In the genomic region with DNA sequence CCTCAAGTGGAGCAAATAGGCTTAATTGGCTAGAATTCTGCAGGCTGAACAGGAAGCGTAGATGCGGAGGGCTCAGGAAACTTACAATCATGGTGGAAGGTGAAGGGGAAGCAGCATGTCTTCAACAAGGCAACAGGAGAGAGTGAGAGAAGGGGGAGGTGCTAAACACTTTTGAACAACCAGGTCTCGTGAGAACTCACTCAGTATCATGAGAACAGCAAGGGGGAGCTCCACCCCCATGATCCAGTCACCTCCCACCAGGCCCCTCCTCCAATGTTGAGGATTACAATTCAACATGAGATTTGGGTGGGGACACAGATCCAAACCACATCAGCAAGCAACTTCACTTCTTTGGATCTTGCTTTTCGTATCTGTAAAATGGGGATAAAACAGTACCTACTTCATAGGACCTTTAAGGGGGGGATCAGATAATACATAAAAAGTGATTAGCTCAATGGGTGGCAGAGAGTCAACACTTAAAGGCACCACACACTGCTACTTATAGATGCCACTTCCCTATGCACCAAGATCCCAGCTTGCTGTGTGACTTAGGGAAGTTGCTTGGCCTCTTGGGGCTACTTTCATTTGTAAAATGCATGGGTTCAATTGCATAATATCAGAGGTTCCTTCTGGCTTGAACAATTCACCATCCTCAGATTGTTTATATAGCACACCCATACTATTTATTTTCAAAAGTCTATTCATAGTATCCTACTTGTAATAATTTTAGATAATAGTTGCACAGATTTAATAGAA, we compare ENCODE assay signal across 19 cellular contexts.
"Had no signal": no experiment of that assay in that cellular context is flagged by ENCODE, and none has a peak within 500 bp of the region (broad histone marks: within the 10 kb centered on the region; RNA-seq: fewer than 3 reads in every experiment).

No MANE protein-coding gene starts in this region.

- H3K36me3 Mint-ChIP-seq: activated naive CD8-positive, alpha-beta T cell treated with anti-CD3 and anti-CD28 coated beads for 36 hours; memory B cell; naive thymus-derived CD8-positive, alpha-beta T cell had no signal

- H3K79me2 ChIP-seq: hepatocyte had no signal

- H3K4me2 ChIP-seq: hepatocyte had no signal

- H3K27ac ChIP-seq: body of pancreas, colonic mucosa, hepatocyte, left ventricle myocardium inferior, pancreas had no signal

- H3K36me3 ChIP-seq: colonic mucosa, left ventricle myocardium inferior, pancreas had no signal

- H3K4me1 Mint-ChIP-seq: activated CD4-positive, alpha-beta T cell treated with anti-CD3 and anti-CD28 coated beads, Interleukin-2, amount 10 ng/mL, durations not matched to agents 24 days and 14 days; activated naive CD8-positive, alpha-beta T cell treated with anti-CD3 and anti-CD28 coated beads for 36 hours; memory B cell; naive thymus-derived CD8-positive, alpha-beta T cell had no signal

- H3K4me3 Mint-ChIP-seq: activated CD4-positive, alpha-beta T cell treated with anti-CD3 and anti-CD28 coated beads, Interleukin-2, amount 10 ng/mL, durations not matched to agents 24 days and 14 days; activated naive CD8-positive, alpha-beta T cell treated with anti-CD3 and anti-CD28 coated beads for 36 hours; memory B cell; naive thymus-derived CD8-positive, alpha-beta T cell had no signal

- H3K4me3 ChIP-seq: body of pancreas, colonic mucosa, hepatocyte, left ventricle myocardium inferior, pancreas had no signal

- H3K9me3 ChIP-seq: body of pancreas, colonic mucosa, left ventricle myocardium inferior, pancreas had no signal

- FAIRE-seq: kidney, pancreas, TTC549 had no signal

- H3K27ac Mint-ChIP-seq: activated CD4-positive, alpha-beta T cell treated with anti-CD3 and anti-CD28 coated beads, Interleukin-2, amount 10 ng/mL, durations not matched to agents 24 days and 14 days; activated naive CD8-positive, alpha-beta T cell treated with anti-CD3 and anti-CD28 coated beads for 36 hours; memory B cell; naive thymus-derived CD8-positive, alpha-beta T cell had no signal

- DNase-seq: activated CD4-positive, alpha-beta T cell treated with anti-CD3 and anti-CD28 coated beads, Interleukin-2, amount 10 ng/mL, durations not matched to agents 24 days and 14 days; activated CD4-positive, CD25-positive, alpha-beta regulatory T cell; activated CD8-positive, alpha-beta memory T cell treated with anti-CD3 and anti-CD28 coated beads for 24 hours; activated gamma-delta T cell treated with Interleukin-2 at 50 U/mL for 16 hours; activated naive CD8-positive, alpha-beta T cell treated with anti-CD3 and anti-CD28 coated beads for 36 hours; amygdala; caudate nucleus; colonic mucosa; kidney; left ventricle myocardium inferior; naive thymus-derived CD8-positive, alpha-beta T cell; pancreas; stimulated activated CD4-positive, alpha-beta T cell treated with anti-CD3 and anti-CD28 coated beads, Interleukin-12 subunit alpha, Interleukin-12 subunit beta, amount 100 ng/mL, for 4 hours; stimulated activated CD4-positive, alpha-beta T cell treated with anti-CD3 and anti-CD28 coated beads, Interleukin-2, amount 100 ng/mL, for 24 hours had no signal

- H2AFZ ChIP-seq: hepatocyte had no signal

- H3K9me3 Mint-ChIP-seq: activated CD4-positive, alpha-beta T cell treated with anti-CD3 and anti-CD28 coated beads, Interleukin-2, amount 10 ng/mL, durations not matched to agents 24 days and 14 days; activated naive CD8-positive, alpha-beta T cell treated with anti-CD3 and anti-CD28 coated beads for 36 hours had no signal

- H3K4me1 ChIP-seq: body of pancreas, colonic mucosa, left ventricle myocardium inferior, pancreas had no signal

- ATAC-seq: body of pancreas; esophagus mucosa; naive thymus-derived CD8-positive, alpha-beta T cell; pancreas had no signal

- H3K27me3 ChIP-seq: body of pancreas, colonic mucosa had no signal
